9 cellular contexts compared by ENCODE assay signal in genomic region chr5:116557669-116558271, GRCh38. TPM values are rescaled to one million over a fixed set of nuclear protein-coding genes. Genes with fewer than 3 reads are reported as not detected.
DNase-seq lines count a peak whose midpoint lies in the region; ATAC-seq and TF ChIP-seq lines count a peak whose summit lies in the region.
"Had no signal": no experiment of that assay in that cellular context is flagged by ENCODE, and none has a peak within 500 bp of the region (broad histone marks: within the 10 kb centered on the region; RNA-seq: fewer than 3 reads in every experiment).

No MANE protein-coding gene starts in this region.

- peaks cover 3% of the 10 kb centered on the region; the same call in 1 of the 2 replicates for H3K4me1 ChIP-seq in DOHH2 (ENCODE audit: control insufficient read depth, low read length)
- no peaks in the 10 kb centered on the region for H3K4me1 ChIP-seq in effector memory CD4-positive, alpha-beta T cell (ENCODE audit: control insufficient read depth, insufficient read depth, low read length, poor library complexity, severe bottlenecking)

- H3K36me3 ChIP-seq in DOHH2 (ENCODE audit: control insufficient read depth, low read length) = no peaks in the 10 kb centered on the region
- H3K36me3 ChIP-seq in effector memory CD4-positive, alpha-beta T cell (ENCODE audit: control insufficient read depth, insufficient read depth, low read length) = no peaks in the 10 kb centered on the region

- no peak overlapping the region for H3K4me2 ChIP-seq in DOHH2 (ENCODE audit: low read length)

- no peak overlapping the region for H3K27ac ChIP-seq in DOHH2 (ENCODE audit: low read depth, low read length)
- H3K27ac ChIP-seq in effector memory CD4-positive, alpha-beta T cell (ENCODE audit: insufficient read depth, low read length, poor library complexity, severe bottlenecking) = no peak overlapping the region

- H3K9me2 ChIP-seq in DOHH2 (replicated peaks; ENCODE audit: control insufficient read depth, low read length) = no peaks in the 10 kb centered on the region

- ATAC-seq in HG02678 (IDR thresholded peaks at IDR 0.05; ENCODE audit: unreplicated experiment) (peak; percentile 39), left lobe of liver (peak; percentile 78), HG03135 (IDR thresholded peaks at IDR 0.05; ENCODE audit: unreplicated experiment) (no peak)

- H3K79me2 ChIP-seq in DOHH2 (ENCODE audit: control insufficient read depth, low read length) = no peaks in the 10 kb centered on the region

- H3K27me3 ChIP-seq in DOHH2 (ENCODE audit: control insufficient read depth, low read length) = no peaks in the 10 kb centered on the region
- no peaks in the 10 kb centered on the region for H3K27me3 ChIP-seq in effector memory CD4-positive, alpha-beta T cell (replicated peaks; ENCODE audit: control insufficient read depth, insufficient read depth, low read length, poor library complexity, severe bottlenecking)

- no peaks in the 10 kb centered on the region for H3K4me1 Mint-ChIP-seq in activated CD4-positive, alpha-beta memory T cell treated with anti-CD3 and anti-CD28 coated beads, Interleukin-2, amount 10 ng/mL, durations not matched to agents 7 days and 5 days

- H3K27ac Mint-ChIP-seq in activated CD4-positive, alpha-beta memory T cell treated with anti-CD3 and anti-CD28 coated beads, Interleukin-2, amount 10 ng/mL, durations not matched to agents 7 days and 5 days = no peak overlapping the region

- H3K4me3 ChIP-seq in DOHH2 (ENCODE audit: low read length) = no peak overlapping the region
- no peak overlapping the region for H3K4me3 ChIP-seq in WI38 (ENCODE audit: low read depth, low read length)
- H3K4me3 ChIP-seq in effector memory CD4-positive, alpha-beta T cell (ENCODE audit: insufficient read depth, low read depth, low read length, poor library complexity, severe bottlenecking) = no peak overlapping the region

- H3K27me3 Mint-ChIP-seq in activated CD4-positive, alpha-beta memory T cell treated with anti-CD3 and anti-CD28 coated beads, Interleukin-2, amount 10 ng/mL, durations not matched to agents 7 days and 5 days = no peaks in the 10 kb centered on the region

- TF ChIP-seq CTCF in DOHH2 (IDR thresholded peaks at IDR 0.05; ENCODE audit: low read depth, low read length, poor library complexity, severe bottlenecking) = peak; percentile 74
- peak; percentile 32; the same call in 1 of the 2 replicates for TF ChIP-seq CTCF in WI38 (IDR thresholded peaks at IDR 0.05; ENCODE audit: low read depth, low read length)

- CTCF ChIA-PET in activated CD4-positive, alpha-beta memory T cell treated with anti-CD3 and anti-CD28 coated beads, Interleukin-2, amount 10 ng/mL, durations not matched to agents 7 days and 5 days (lab: Charles Lee) = interaction anchor here (1.1 kb wide), 1 partner anchor 12 kb away, joined by 3 read pairs; no protein-coding TSS in a partner anchor

- no peaks in the 10 kb centered on the region for H3K9me3 ChIP-seq in DOHH2 (ENCODE audit: control insufficient read depth, insufficient read depth, low read length)
- no peaks in the 10 kb centered on the region for H3K9me3 ChIP-seq in effector memory CD4-positive, alpha-beta T cell (ENCODE audit: control insufficient read depth, low read length)

- DNase-seq in left lobe of liver (ENCODE audit: low spot score) (no peak), OCI-M2 (lab: John Stamatoyannopoulos, UW; ENCODE audit: unreplicated experiment) (no peak)
- no peak for DNase-seq in activated CD4-positive, alpha-beta memory T cell treated with anti-CD3 and anti-CD28 coated beads, Interleukin-2, amount 10 ng/mL, durations not matched to agents 7 days and 5 days
- no peak for DNase-seq in effector memory CD4-positive, alpha-beta T cell

- H4K20me1 ChIP-seq in DOHH2 (ENCODE audit: control insufficient read depth, insufficient read depth, low read depth, low read length) = no peaks in the 10 kb centered on the region

- H3K4me3 Mint-ChIP-seq in activated CD4-positive, alpha-beta memory T cell treated with anti-CD3 and anti-CD28 coated beads, Interleukin-2, amount 10 ng/mL, durations not matched to agents 7 days and 5 days = no peak overlapping the region

- POLR2A ChIA-PET in activated CD4-positive, alpha-beta memory T cell treated with anti-CD3 and anti-CD28 coated beads, Interleukin-2, amount 10 ng/mL, durations not matched to agents 7 days and 5 days (lab: Charles Lee) = no interaction called here

- no peaks in the 10 kb centered on the region for H3K36me3 Mint-ChIP-seq in activated CD4-positive, alpha-beta memory T cell treated with anti-CD3 and anti-CD28 coated beads, Interleukin-2, amount 10 ng/mL, durations not matched to agents 7 days and 5 days (ENCODE audit: low read depth)

- no peaks in the 10 kb centered on the region for H3K9me3 Mint-ChIP-seq in activated CD4-positive, alpha-beta memory T cell treated with anti-CD3 and anti-CD28 coated beads, Interleukin-2, amount 10 ng/mL, durations not matched to agents 7 days and 5 days

- no peaks in the 10 kb centered on the region for H3F3A ChIP-seq in DOHH2 (ENCODE audit: control insufficient read depth, insufficient read depth)

RNA-seq across cellular contexts. Expression of gene SEMA6A, which starts 16.9 kb away (rescaled TPM):
- total RNA-seq in left lobe of liver = 7.9 TPM
- total RNA-seq in activated CD4-positive, alpha-beta memory T cell treated with anti-CD3 and anti-CD28 coated beads, Interleukin-2, amount 10 ng/mL, durations not matched to agents 7 days and 5 days = under 1 TPM in 1 of 2 experiments, not detected in 1; 0.13 TPM
- total RNA-seq: LHCN-M2 had no signal
